16 cellular contexts compared by ENCODE assay signal in the genomic region with DNA sequence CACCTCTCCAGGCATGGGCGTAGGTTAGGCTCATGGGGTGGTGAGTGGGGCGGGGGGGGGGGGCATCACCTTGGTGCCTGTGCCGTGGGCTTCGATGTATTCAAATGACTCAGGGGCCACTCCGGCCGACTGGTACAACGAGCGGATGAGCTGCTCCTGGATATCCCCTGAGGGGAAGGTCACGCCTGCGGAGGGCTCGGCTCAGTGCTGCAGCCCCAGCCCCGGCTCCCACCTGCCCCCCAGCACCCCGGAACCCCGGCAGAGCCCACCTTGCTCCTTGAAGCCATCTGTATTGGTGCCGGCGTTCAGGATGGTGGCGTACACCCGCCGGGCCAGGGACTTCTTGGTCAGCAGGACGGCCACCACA. TPM values are rescaled to one million over a fixed set of nuclear protein-coding genes. Genes with fewer than 3 reads are reported as not detected.
DNase-seq lines count a peak whose midpoint lies in the region; ATAC-seq and TF ChIP-seq lines count a peak whose summit lies in the region.
"Had no signal": no experiment of that assay in that cellular context is flagged by ENCODE, and none has a peak within 500 bp of the region (broad histone marks: within the 10 kb centered on the region; RNA-seq: fewer than 3 reads in every experiment).

No MANE protein-coding gene starts in this region.

- no peak for ATAC-seq in heart right ventricle
- ATAC-seq: CD8-positive, alpha-beta T cell; HepG2 had no signal

- H3K27me3 ChIP-seq in left ventricle myocardium inferior (ENCODE audit: low read depth) (no peaks in the 10 kb centered on the region), heart right ventricle (no peaks in the 10 kb centered on the region), transverse colon (no peaks in the 10 kb centered on the region), colonic mucosa (no peaks in the 10 kb centered on the region), GM23248 (replicated peaks; ENCODE audit: insufficient read depth) (no peaks in the 10 kb centered on the region)

- no peaks in the 10 kb centered on the region for H3K9me3 Mint-ChIP-seq in glutamatergic neuron (ENCODE audit: unreplicated experiment)
- H3K9me3 Mint-ChIP-seq: CD14-positive monocyte; CD8-positive, alpha-beta T cell; H9 had no signal

- H3K9me3 ChIP-seq in left ventricle myocardium inferior (replicated peaks): no peaks in the 10 kb centered on the region
- no peaks in the 10 kb centered on the region for H3K9me3 ChIP-seq in heart right ventricle
- no peaks in the 10 kb centered on the region for H3K9me3 ChIP-seq in transverse colon
- no peaks in the 10 kb centered on the region for H3K9me3 ChIP-seq in colonic mucosa
- no peaks in the 10 kb centered on the region for H3K9me3 ChIP-seq in GM23248 (ENCODE audit: low read depth)

- in situ Hi-C loops in transverse colon (cut with MboI; ENCODE audit: low pct_ligation_motif_present in 1 of 4, low pct_unique_long_range_greater_than_20kb in 1 of 4, low sequenced_read_pairs in 3 of 4): no loop called here
- in situ Hi-C loops in GM23248 (cut with MboI): no loop called here

- no peaks in the 10 kb centered on the region for H3F3A ChIP-seq in GM23248 (ENCODE audit: insufficient read depth)

- POLR2A ChIA-PET in RWPE1 (lab: Yijun Ruan, JAX; ENCODE audit: low non-redundant PET): no interaction called here

- TF ChIP-seq EP300 in transverse colon (IDR thresholded peaks at IDR 0.05; ENCODE audit: low read depth): no peak

- no peaks in the 10 kb centered on the region for H4K20me1 ChIP-seq in GM23248 (ENCODE audit: insufficient read depth)

- TF ChIP-seq CTCF in left ventricle myocardium inferior (IDR thresholded peaks at IDR 0.05; ENCODE audit: borderline replicate concordance): no peak
- no peak for TF ChIP-seq CTCF in heart right ventricle (IDR thresholded peaks at IDR 0.05)
- no peak for TF ChIP-seq CTCF in RWPE1 (conservative IDR thresholded peaks at IDR 0.05; ENCODE audit: low read depth)
- no peak for TF ChIP-seq CTCF in glutamatergic neuron (IDR thresholded peaks at IDR 0.05; ENCODE audit: partially characterized antibody, unreplicated experiment)
- TF ChIP-seq CTCF in transverse colon (IDR thresholded peaks at IDR 0.05): no peak
- TF ChIP-seq CTCF in colonic mucosa (IDR thresholded peaks at IDR 0.05): no peak

- no peaks in the 10 kb centered on the region for H3K9me2 ChIP-seq in GM23248 (ENCODE audit: insufficient read depth)

- H3K9ac ChIP-seq in colonic mucosa (ENCODE audit: low read depth in 2 of 2, low read length in 2 of 2): no peak overlapping the region
- no peak overlapping the region for H3K9ac ChIP-seq in GM23248

- no peak overlapping the region for H2AFZ ChIP-seq in GM23248

- no peaks in the 10 kb centered on the region for H3K36me3 Mint-ChIP-seq in glutamatergic neuron (ENCODE audit: unreplicated experiment)

- peak; percentile 10 for DNase-seq in left ventricle myocardium inferior
- DNase-seq in heart right ventricle: no peak
- DNase-seq in RWPE1 (ENCODE audit: low spot score): no peak
- peak; percentile 12 for DNase-seq in glutamatergic neuron
- DNase-seq in transverse colon: peak; percentile 7
- DNase-seq in colonic mucosa: no peak
- no peak for DNase-seq in GM23248
- DNase-seq: COR-L47, DMS153, DND-41, GDM1, GOT3, H9 had no signal

- H3K4me3 Mint-ChIP-seq in glutamatergic neuron (ENCODE audit: unreplicated experiment): no peak overlapping the region
- H3K4me3 Mint-ChIP-seq: CD14-positive monocyte; CD8-positive, alpha-beta T cell; H9 had no signal

- H3K27ac Mint-ChIP-seq in glutamatergic neuron (ENCODE audit: unreplicated experiment): no peak overlapping the region
- H3K27ac Mint-ChIP-seq: CD8-positive, alpha-beta T cell had no signal

- H3K4me1 Mint-ChIP-seq in glutamatergic neuron (ENCODE audit: low read depth, unreplicated experiment): peaks cover 3% of the 10 kb centered on the region

- H3K27me3 Mint-ChIP-seq in glutamatergic neuron (ENCODE audit: unreplicated experiment): no peaks in the 10 kb centered on the region

- H3K4me3 ChIP-seq in left ventricle myocardium inferior (no peak overlapping the region), heart right ventricle (no peak overlapping the region), transverse colon (no peak overlapping the region), colonic mucosa (no peak overlapping the region), GM23248 (no peak overlapping the region)

- H3K27ac ChIP-seq in left ventricle myocardium inferior (replicated peaks) (no peak overlapping the region), heart right ventricle (no peak overlapping the region), RWPE1 (peak overlapping the region; percentile 96), transverse colon (no peak overlapping the region), colonic mucosa (no peak overlapping the region), GM23248 (no peak overlapping the region)

- intact Hi-C loops in left ventricle myocardium inferior (cut with micrococcal nuclease) (no loop called here), heart right ventricle (cut with DNase I) (no loop called here), transverse colon (cut with DNase I; ENCODE audit: low total_unique reads) (no loop called here), colonic mucosa (cut with DNase I) (no loop called here)

- H3K4me2 ChIP-seq in GM23248 (ENCODE audit: unreplicated experiment): no peak overlapping the region

- WGBS in heart right ventricle, 2 donors: 94 to 95% methylated on average over 19 to 20 of the region's 20 CpGs
- 94% methylated on average over 19 of the region's 20 CpGs; no CpG with 5 or more reads in 1 of the 2 donors for WGBS in transverse colon (ENCODE audit: low coverage in 1 of 2), 2 donors
- 93 to 97% methylated on average over 10 to 17 of the region's 20 CpGs for WGBS in GM23248 (ENCODE audit: low coverage in 1 of 2, low lambda C conversion rate in 2 of 2, missing lambda C conversion rate in 2 of 2), 2 experiments

- H3K79me2 ChIP-seq in GM23248 (ENCODE audit: insufficient read depth): peaks cover 27% of the 10 kb centered on the region

- peaks cover 16% of the 10 kb centered on the region for H3K4me1 ChIP-seq in left ventricle myocardium inferior
- H3K4me1 ChIP-seq in heart right ventricle: peaks cover 6 to 17% (median 12%) of the 10 kb centered on the region in 9 donors
- H3K4me1 ChIP-seq in transverse colon: peaks cover 11 to 17% (median 13%) of the 10 kb centered on the region in 4 donors
- H3K4me1 ChIP-seq in colonic mucosa: peaks cover 11% of the 10 kb centered on the region
- no peaks in the 10 kb centered on the region for H3K4me1 ChIP-seq in GM23248 (ENCODE audit: insufficient read depth)

- H3K36me3 ChIP-seq in left ventricle myocardium inferior: peaks cover 85% of the 10 kb centered on the region
- H3K36me3 ChIP-seq in heart right ventricle: peaks cover 5 to 87% (median 55%) of the 10 kb centered on the region in 9 donors
- peaks cover 0 to 71% (median 35%) of the 10 kb centered on the region in 4 donors for H3K36me3 ChIP-seq in transverse colon
- peaks cover 52% of the 10 kb centered on the region for H3K36me3 ChIP-seq in colonic mucosa
- peaks cover 10% of the 10 kb centered on the region; the same call in 1 of the 2 replicates for H3K36me3 ChIP-seq in GM23248 (ENCODE audit: low read depth)

- TF ChIP-seq POLR2A in transverse colon (IDR thresholded peaks at IDR 0.05): no peak

- CTCF ChIA-PET in RWPE1 (lab: Yijun Ruan, JAX): interaction anchor here (0.9 kb wide), 1 partner anchor 62 kb away, joined by 3 read pairs; no protein-coding TSS in a partner anchor

RNA-seq across cellular contexts. Expression of gene FASN, which starts 5.4 kb away (rescaled TPM):
- total RNA-seq in left ventricle myocardium inferior (13.6 TPM), heart right ventricle (10 to 100 TPM in 8 of 10 donors, 1 to 10 TPM in 2; 9.0 to 62.4 (median 17.9) TPM), glutamatergic neuron (ENCODE audit: unreplicated experiment) (439 TPM), transverse colon (100 to 1,000 TPM in 2 of 4 donors, 10 to 100 TPM in 2; 25.1 to 185 (median 99.4) TPM), colonic mucosa (100 to 1,000 TPM; 168 to 198 TPM)
- polyA plus RNA-seq in heart right ventricle (10 to 100 TPM; 34.4 to 58.4 TPM), GM23248 (2016; fragmentation: Nextera tagmentation; extraction: Ambion mirVana) (12.7 and 16.3 TPM in 2 replicates)
- 33.8 and 38.2 TPM in 2 replicates for total RNA-seq in GM23248 (2014; rRNA removed; shearing (Covaris generic))

RNA-seq across cellular contexts. Expression of gene DUS1L, which starts 27.0 kb away (rescaled TPM):
- total RNA-seq in left ventricle myocardium inferior (64.6 TPM), heart right ventricle (10 to 100 TPM; 34.1 to 96.4 (median 43.1) TPM), glutamatergic neuron (ENCODE audit: unreplicated experiment) (122 TPM), transverse colon (100 to 1,000 TPM in 3 of 4 donors, 10 to 100 TPM in 1; 98.6 to 306 (median 132) TPM), colonic mucosa (100 to 1,000 TPM; 113 to 253 TPM)
- polyA plus RNA-seq in heart right ventricle (100 to 1,000 TPM in 1 of 2 donors, 10 to 100 TPM in 1; 85.2 to 191 TPM), GM23248 (2016; fragmentation: Nextera tagmentation; extraction: Ambion mirVana) (13.3 and 27.7 TPM in 2 replicates)
- total RNA-seq in GM23248 (2014; rRNA removed; shearing (Covaris generic)): 61.2 and 96.4 TPM in 2 replicates

RNA-seq across cellular contexts. Expression of gene GPS1, which starts 40.9 kb away (rescaled TPM):
- total RNA-seq in left ventricle myocardium inferior: 85.9 TPM
- 10 to 100 TPM; 68.9 to 96.6 (median 80.6) TPM for total RNA-seq in heart right ventricle
- polyA plus RNA-seq in heart right ventricle: 100 to 1,000 TPM; 102 to 183 TPM
- total RNA-seq in glutamatergic neuron (ENCODE audit: unreplicated experiment): 115 TPM
- 100 to 1,000 TPM in 2 of 4 donors, 10 to 100 TPM in 2; 42.0 to 160 (median 85.5) TPM for total RNA-seq in transverse colon
- total RNA-seq in colonic mucosa: 100 to 1,000 TPM in 1 of 2 donors, 10 to 100 TPM in 1; 70.8 to 129 TPM
- 130 and 138 TPM in 2 replicates for total RNA-seq in GM23248 (2014; rRNA removed; shearing (Covaris generic))
- polyA plus RNA-seq in GM23248 (2016; fragmentation: Nextera tagmentation; extraction: Ambion mirVana): 101 and 104 TPM in 2 replicates

RNA-seq across cellular contexts. Expression of gene RFNG, which starts 41.0 kb away (rescaled TPM):
- 21.1 TPM for total RNA-seq in left ventricle myocardium inferior
- 10 to 100 TPM; 13.9 to 24.9 (median 18.9) TPM for total RNA-seq in heart right ventricle
- 10 to 100 TPM; 29.3 to 30.1 TPM for polyA plus RNA-seq in heart right ventricle
- total RNA-seq in glutamatergic neuron (ENCODE audit: unreplicated experiment): 50.8 TPM
- 10 to 100 TPM; 33.2 to 92.0 (median 48.8) TPM for total RNA-seq in transverse colon
- total RNA-seq in colonic mucosa: 10 to 100 TPM; 30.6 to 32.1 TPM
- total RNA-seq in GM23248 (2014; rRNA removed; shearing (Covaris generic)): 59.8 and 61.2 TPM in 2 replicates
- 10.6 and 11.8 TPM in 2 replicates for polyA plus RNA-seq in GM23248 (2016; fragmentation: Nextera tagmentation; extraction: Ambion mirVana)

RNA-seq across cellular contexts. Expression of gene DCXR, which starts 55.1 kb away (rescaled TPM):
- total RNA-seq in left ventricle myocardium inferior (219 TPM), heart right ventricle (100 to 1,000 TPM; 155 to 258 (median 187) TPM), glutamatergic neuron (ENCODE audit: unreplicated experiment) (89.5 TPM), transverse colon (100 to 1,000 TPM in 1 of 4 donors, 10 to 100 TPM in 3; 49.4 to 117 (median 71.3) TPM), colonic mucosa (100 to 1,000 TPM; 115 to 183 TPM)
- polyA plus RNA-seq in heart right ventricle (100 to 1,000 TPM; 283 to 387 TPM), GM23248 (2016; fragmentation: Nextera tagmentation; extraction: Ambion mirVana) (69.9 and 70.2 TPM in 2 replicates)
- 75.8 and 83.5 TPM in 2 replicates for total RNA-seq in GM23248 (2014; rRNA removed; shearing (Covaris generic))

Comparison
In these comparisons a context has a peak if more than half of its experiments do, and no peak if none do; other contexts are left out.
1. DNase-seq: peak in left ventricle myocardium inferior (single experiment), glutamatergic neuron (single experiment) and transverse colon (single experiment); none in heart right ventricle (0 of 2), RWPE1 (single experiment), colonic mucosa (single experiment) and GM23248 (single experiment).